16 cellular contexts compared by ENCODE assay signal in the genomic region with DNA sequence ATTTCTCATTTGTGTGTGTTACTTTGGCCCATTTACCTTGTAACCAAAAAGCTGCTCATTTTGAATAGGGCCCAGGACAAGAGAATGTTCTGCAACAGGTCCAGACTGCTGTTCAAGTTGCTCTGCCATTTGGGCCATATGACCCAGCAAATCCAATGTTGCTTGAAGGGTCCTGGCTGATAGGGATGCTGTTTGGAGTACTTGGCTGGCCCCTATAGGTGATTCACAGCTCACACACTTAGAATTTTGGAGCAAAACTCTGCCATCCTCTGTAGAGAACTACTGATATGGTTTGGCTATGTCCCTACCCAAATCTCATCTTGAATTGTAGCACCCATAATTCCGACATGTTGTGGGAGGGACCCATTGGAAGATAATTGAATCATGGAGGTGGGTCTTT.
"Had no signal": no experiment of that assay in that cellular context is flagged by ENCODE, and none has a peak within 500 bp of the region (broad histone marks: within the 10 kb centered on the region; RNA-seq: fewer than 3 reads in every experiment).

No MANE protein-coding gene starts in this region.

- H3K4me3 ChIP-seq: breast epithelium, dorsolateral prefrontal cortex, neural progenitor cell, ovary, testis had no signal

- H3K27me3 ChIP-seq: breast epithelium, neural progenitor cell, ovary, testis had no signal

- H3K4me2 ChIP-seq: neural progenitor cell had no signal

- H2AFZ ChIP-seq: neural progenitor cell had no signal

- H3K27ac Mint-ChIP-seq: activated CD8-positive, alpha-beta memory T cell treated with anti-CD3 and anti-CD28 coated beads, Interleukin-2, amount 10 ng/mL, durations not matched to agents 7 days and 5 days; activated naive CD8-positive, alpha-beta T cell treated with anti-CD3 and anti-CD28 coated beads for 36 hours; activated T-cell treated with anti-CD3 and anti-CD28 coated beads, Interleukin-2, amount 50 U/mL, for 24 hours; neural progenitor cell; stimulated activated naive CD8-positive, alpha-beta T cell treated with anti-CD3 and anti-CD28 coated beads, Interleukin-15, Interleukin-2, amounts not matched to agents 100 ng/mL and 50 ng/mL, for 24 hours; T-helper 2 cell treated with Interferon-gamma antibody and Interleukin-4, amounts not matched to agents 5 μg/mL and 100 μg/mL, for 36 hours had no signal

- H3K36me3 ChIP-seq: breast epithelium, neural progenitor cell, ovary had no signal

- H3K9me3 ChIP-seq: breast epithelium, ovary, testis had no signal

- H3K36me3 Mint-ChIP-seq: activated CD8-positive, alpha-beta memory T cell treated with anti-CD3 and anti-CD28 coated beads, Interleukin-2, amount 10 ng/mL, durations not matched to agents 7 days and 5 days; activated naive CD8-positive, alpha-beta T cell treated with anti-CD3 and anti-CD28 coated beads for 36 hours had no signal

- H3K27ac ChIP-seq: breast epithelium, dorsolateral prefrontal cortex, neural progenitor cell, ovary, testis had no signal

- H3K9me3 Mint-ChIP-seq: activated T-cell treated with anti-CD3 and anti-CD28 coated beads, Interleukin-2, amount 50 U/mL, for 24 hours; T-helper 2 cell treated with Interferon-gamma antibody and Interleukin-4, amounts not matched to agents 5 μg/mL and 100 μg/mL, for 36 hours had no signal

- H3K4me1 ChIP-seq: breast epithelium had no signal

- ATAC-seq: activated CD8-positive, alpha-beta memory T cell treated with anti-CD3 and anti-CD28 coated beads, Interleukin-2, amount 10 ng/mL, durations not matched to agents 7 days and 5 days had no signal

- H3K4me3 Mint-ChIP-seq: activated CD8-positive, alpha-beta memory T cell treated with anti-CD3 and anti-CD28 coated beads, Interleukin-2, amount 10 ng/mL, durations not matched to agents 7 days and 5 days; activated naive CD8-positive, alpha-beta T cell treated with anti-CD3 and anti-CD28 coated beads for 36 hours; activated T-cell treated with anti-CD3 and anti-CD28 coated beads, Interleukin-2, amount 50 U/mL, for 24 hours; neural progenitor cell; stimulated activated naive CD8-positive, alpha-beta T cell treated with anti-CD3 and anti-CD28 coated beads, Interleukin-15, Interleukin-2, amounts not matched to agents 100 ng/mL and 50 ng/mL, for 24 hours; T-helper 2 cell treated with Interferon-gamma antibody and Interleukin-4, amounts not matched to agents 5 μg/mL and 100 μg/mL, for 36 hours had no signal

- DNase-seq: activated CD4-positive, alpha-beta T cell treated with anti-CD3 and anti-CD28 coated beads for 1 hour; activated CD4-positive, alpha-beta T cell treated with anti-CD3 and anti-CD28 coated beads, Interleukin-2, amount 50 U/mL, for 48 hours; activated CD8-positive, alpha-beta memory T cell treated with anti-CD3 and anti-CD28 coated beads, Interleukin-2, amount 10 ng/mL, durations not matched to agents 7 days and 5 days; activated effector memory CD4-positive, alpha-beta T cell treated with anti-CD3 and anti-CD28 coated beads, Interleukin-2, amount 50 U/mL, for 16 hours; activated naive CD8-positive, alpha-beta T cell treated with anti-CD3 and anti-CD28 coated beads for 36 hours; activated T-cell treated with anti-CD3 and anti-CD28 coated beads, Interleukin-2, amount 50 U/mL, for 24 hours; dorsolateral prefrontal cortex; hypothalamus; ovary; stimulated activated CD4-positive, alpha-beta T cell treated with anti-CD3 and anti-CD28 coated beads, Interleukin-15, amount 100 ng/mL, for 24 hours; stimulated activated CD4-positive, alpha-beta T cell treated with anti-CD3 and anti-CD28 coated beads, Interleukin-4, amount 100 ng/mL, for 24 hours; testis had no signal
